ENCODE assay signal across 11 cellular contexts in genomic region chr2:207338610-207339009, GRCh38.
"Had no signal": no experiment of that assay in that cellular context is flagged by ENCODE, and none has a peak within 500 bp of the region (broad histone marks: within the 10 kb centered on the region; RNA-seq: fewer than 3 reads in every experiment).

No MANE protein-coding gene starts in this region.

- H3K4me3 ChIP-seq: dorsolateral prefrontal cortex, esophagus muscularis mucosa, ovary, SK-N-MC, tibial nerve had no signal

- H3K36me3 ChIP-seq: brain microvascular endothelial cell, esophagus muscularis mucosa, ovary, tibial nerve had no signal

- H3K27ac ChIP-seq: dorsolateral prefrontal cortex, esophagus muscularis mucosa, ovary, SK-N-MC had no signal

- DNase-seq: activated CD8-positive, alpha-beta memory T cell treated with anti-CD3 and anti-CD28 coated beads, Interleukin-2, amount 50 U/mL, for 48 hours; brain microvascular endothelial cell; dorsolateral prefrontal cortex; foreskin fibroblast; head of caudate nucleus; ovary had no signal

- H3K27me3 ChIP-seq: brain microvascular endothelial cell, dorsolateral prefrontal cortex, esophagus muscularis mucosa, ovary, tibial nerve had no signal

- ATAC-seq: activated CD4-positive, CD25-positive, alpha-beta regulatory T cell treated with anti-CD3 and anti-CD28 coated beads, Interleukin-2, amount 50 U/mL, for 24 hours; left lobe of liver had no signal
